14 cellular contexts compared by ENCODE assay signal in genomic region chr3:126937533-126938432, GRCh38. TPM values are rescaled to one million over a fixed set of nuclear protein-coding genes. Genes with fewer than 3 reads are reported as not detected.
DNase-seq lines count a peak whose midpoint lies in the region; ATAC-seq and TF ChIP-seq lines count a peak whose summit lies in the region.
"Had no signal": no experiment of that assay in that cellular context is flagged by ENCODE, and none has a peak within 500 bp of the region (broad histone marks: within the 10 kb centered on the region; RNA-seq: fewer than 3 reads in every experiment).

No MANE protein-coding gene starts in this region.

- intact Hi-C loops in vagina (cut with DNase I), result no loop called here

- TF ChIP-seq CTCF in BE2C (IDR thresholded peaks at IDR 0.05; ENCODE audit: low read depth, low read length) (no peak), astrocyte of the spinal cord (IDR thresholded peaks at IDR 0.05; ENCODE audit: low read depth, low read length) (no peak), right atrium auricular region (IDR thresholded peaks at IDR 0.05) (no peak), vagina (IDR thresholded peaks at IDR 0.05) (no peak)

- H3K27me3 ChIP-seq in BE2C (no peaks in the 10 kb centered on the region), right atrium auricular region (no peaks in the 10 kb centered on the region), vagina (no peaks in the 10 kb centered on the region)

- ATAC-seq in GM19463 (IDR thresholded peaks at IDR 0.05; ENCODE audit: unreplicated experiment), result no peak
- no peak for ATAC-seq in HG02763 (IDR thresholded peaks at IDR 0.05; ENCODE audit: unreplicated experiment)
- no peak for ATAC-seq in HG03095 (IDR thresholded peaks at IDR 0.05; ENCODE audit: unreplicated experiment)

- H3K9me3 ChIP-seq in BE2C (no peaks in the 10 kb centered on the region), right atrium auricular region (no peaks in the 10 kb centered on the region), vagina (no peaks in the 10 kb centered on the region)
- H3K9me3 ChIP-seq: psoas muscle had no signal

- DNase-seq in BE2C, result peak; percentile 93
- peak; percentile 55 for DNase-seq in HT1080 (ENCODE audit: low read depth)
- peak; percentile 33 for DNase-seq in astrocyte of the spinal cord (ENCODE audit: low read depth, low spot score)
- DNase-seq in right atrium auricular region (ENCODE audit: low spot score), result no peak
- DNase-seq in vagina (ENCODE audit: extremely low spot score in 2 of 2), result no peak
- DNase-seq: activated CD4-positive, alpha-beta T cell treated with anti-CD3 and anti-CD28 coated beads, Interleukin-2, amount 10 ng/mL, durations not matched to agents 24 days and 14 days; foreskin fibroblast; GOT3; NCI-H2227 treated with DMSO at 0.1 percent for 48 hours; PC-9; psoas muscle had no signal

- in situ Hi-C loops in astrocyte of the spinal cord (cut with HindIII; ENCODE audit: low sequenced_read_pairs), result no loop called here

- H3K27ac ChIP-seq in right atrium auricular region, result peak overlapping the region; percentile 4 to 7
- H3K27ac ChIP-seq in vagina, result no peak overlapping the region
- H3K27ac ChIP-seq: PC-9, psoas muscle had no signal

- no peak for TF ChIP-seq POLR2A in vagina (IDR thresholded peaks at IDR 0.05)

- H3K4me1 ChIP-seq in BE2C (peaks cover 38% of the 10 kb centered on the region), right atrium auricular region (peaks cover 0 to 29% of the 10 kb centered on the region in 2 donors), vagina (peaks cover 22% of the 10 kb centered on the region)

- H3K4me3 ChIP-seq in BE2C (ENCODE audit: low read depth, low read length), result peak overlapping the region; percentile 23
- no peak overlapping the region for H3K4me3 ChIP-seq in astrocyte of the spinal cord (ENCODE audit: low read depth, low read length)
- H3K4me3 ChIP-seq in right atrium auricular region, result no peak overlapping the region
- no peak overlapping the region for H3K4me3 ChIP-seq in vagina
- H3K4me3 ChIP-seq: PC-9, psoas muscle had no signal

- H3K36me3 ChIP-seq in BE2C, result no peaks in the 10 kb centered on the region
- H3K36me3 ChIP-seq in right atrium auricular region, result no peaks in the 10 kb centered on the region
- H3K36me3 ChIP-seq in vagina, result no peaks in the 10 kb centered on the region

RNA-seq across cellular contexts. Expression of gene PLXNA1, which starts 45.1 kb away (rescaled TPM):
- polyA plus RNA-seq in BE2C (2012; ENCODE audit: insufficient read depth, insufficient read length, low read depth), result 261 TPM
- total RNA-seq in HT1080 (2014; rRNA removed; shearing (Covaris generic)), result 133 and 163 TPM in 2 replicates
- polyA plus RNA-seq in HT1080 (2015; cell fraction: cytosol; rRNA removed), result 82.5 and 95.4 TPM in 2 replicates
- polyA plus RNA-seq in HT1080 (2015; cell fraction: nucleus; rRNA removed), result 239 and 264 TPM in 2 replicates
- total RNA-seq in right atrium auricular region (10 to 100 TPM; 22.9 to 23.3 TPM), vagina (31.4 TPM)

Comparison
In these comparisons a context has a peak if more than half of its experiments do, and no peak if none do; other contexts are left out.
1. DNase-seq: peak in BE2C (single experiment), HT1080 (single experiment) and astrocyte of the spinal cord (single experiment); none in right atrium auricular region (single experiment) and vagina (0 of 2).